In the genomic region with DNA sequence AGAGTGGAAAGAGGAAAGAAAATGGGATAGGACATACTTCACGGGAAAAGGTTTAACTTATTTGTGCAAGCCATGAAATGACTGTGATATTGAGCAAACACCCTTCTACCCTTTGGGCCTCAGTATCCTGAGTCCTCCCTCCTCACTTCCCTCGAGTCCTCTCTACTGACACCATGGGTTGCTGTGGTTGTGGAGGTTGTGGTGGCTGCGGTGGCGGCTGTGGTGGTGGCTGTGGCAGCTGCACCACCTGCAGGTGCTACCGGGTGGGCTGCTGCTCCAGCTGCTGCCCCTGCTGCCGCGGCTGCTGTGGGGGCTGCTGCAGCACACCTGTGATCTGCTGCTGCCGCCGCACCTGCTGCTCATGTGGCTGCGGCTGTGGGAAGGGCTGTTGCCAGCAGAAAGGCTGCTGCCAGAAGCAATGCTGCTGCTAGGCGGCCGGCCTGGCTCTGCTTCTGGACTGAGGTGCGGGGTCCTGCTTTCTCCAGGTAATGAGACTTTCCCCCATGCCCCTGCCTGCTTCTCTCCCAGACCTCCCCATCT, we compare ENCODE assay signal across 15 cellular contexts. TPM values are rescaled to one million over a fixed set of nuclear protein-coding genes. Genes with fewer than 3 reads are reported as not detected.
"Had no signal": no experiment of that assay in that cellular context is flagged by ENCODE, and none has a peak within 500 bp of the region (broad histone marks: within the 10 kb centered on the region; RNA-seq: fewer than 3 reads in every experiment).

SCYGR5 (plus strand) TSS at position 174 of the 540 bp plus-strand sequence; CDS start at position 174, 0 bp downstream.

RNA-seq across cellular contexts. Expression of gene SCYGR5, which starts in this region (rescaled TPM):
- total RNA-seq: activated CD4-positive, alpha-beta memory T cell treated with anti-CD3 and anti-CD28 coated beads, Interleukin-2, amount 10 ng/mL, durations not matched to agents 7 days and 5 days; activated CD4-positive, alpha-beta T cell treated with anti-CD3 and anti-CD28 coated beads for 36 hours; activated CD4-positive, alpha-beta T cell treated with anti-CD3 and anti-CD28 coated beads, Interleukin-2, amount 10 ng/mL, durations not matched to agents 7 days and 5 days; activated CD8-positive, alpha-beta memory T cell treated with anti-CD3 and anti-CD28 coated beads, Interleukin-2, amount 10 ng/mL, durations not matched to agents 7 days and 5 days; activated CD8-positive, alpha-beta T cell treated with anti-CD3 and anti-CD28 coated beads, Interleukin-2, amount 10 ng/mL, durations not matched to agents 7 days and 5 days; activated naive CD8-positive, alpha-beta T cell treated with anti-CD3 and anti-CD28 coated beads, Interleukin-2, amount 10 ng/mL, durations not matched to agents 7 days and 5 days; activated T-helper 2 cell treated with anti-CD3 and anti-CD28 coated beads, Interferon-gamma antibody, Interleukin-2, Interleukin-4, amounts not matched to agents 10 μg/mL and 5 μg/mL and 100 μg/mL, durations not matched to agents 14 hours and 24 hours and 36 hours; ascending aorta; bronchial epithelial cell; cardiac muscle cell; chondrocyte; colonic mucosa; T-helper 2 cell treated with Interferon-gamma antibody and Interleukin-4, amounts not matched to agents 100 ng/mL and 5 ng/mL, for 36 hours; WTC11 had no signal
- polyA plus RNA-seq: adipose tissue, cardiac muscle cell had no signal
